Comparison of ENCODE assay signal across 11 cellular contexts in genomic region chr9:92438900-92439526, GRCh38. TPM values are rescaled to one million over a fixed set of nuclear protein-coding genes. Genes with fewer than 3 reads are reported as not detected.
DNase-seq lines count a peak whose midpoint lies in the region; FAIRE-seq and TF ChIP-seq lines count a peak whose summit lies in the region.
"Had no signal": no experiment of that assay in that cellular context is flagged by ENCODE, and none has a peak within 500 bp of the region (broad histone marks: within the 10 kb centered on the region; RNA-seq: fewer than 3 reads in every experiment).

No MANE protein-coding gene starts in this region.

- peak; percentile 66 for TF ChIP-seq CTCF in OCI-LY7 (conservative IDR thresholded peaks at IDR 0.05; ENCODE audit: low read length)
- TF ChIP-seq CTCF in retinal pigment epithelial cell (conservative IDR thresholded peaks at IDR 0.05; ENCODE audit: low read depth, low read length) = peak; percentile 28
- no peak for TF ChIP-seq CTCF in glutamatergic neuron (IDR thresholded peaks at IDR 0.05; ENCODE audit: partially characterized antibody, unreplicated experiment)

- no peaks in the 10 kb centered on the region for H3K27me3 Mint-ChIP-seq in immature natural killer cell (ENCODE audit: low read depth in 3 of 3)
- no peaks in the 10 kb centered on the region for H3K27me3 Mint-ChIP-seq in glutamatergic neuron (ENCODE audit: unreplicated experiment)
- H3K27me3 Mint-ChIP-seq: activated CD4-positive, alpha-beta T cell treated with anti-CD3 and anti-CD28 coated beads, Interleukin-2, amount 10 ng/mL, durations not matched to agents 7 days and 5 days had no signal

- H3K9me3 Mint-ChIP-seq in immature natural killer cell (no peaks in the 10 kb centered on the region), glutamatergic neuron (ENCODE audit: unreplicated experiment) (no peaks in the 10 kb centered on the region)
- H3K9me3 Mint-ChIP-seq: activated CD4-positive, alpha-beta T cell treated with anti-CD3 and anti-CD28 coated beads, Interleukin-2, amount 10 ng/mL, durations not matched to agents 7 days and 5 days had no signal

- H2AFZ ChIP-seq in OCI-LY7 (ENCODE audit: low read length) = no peak overlapping the region

- H4K20me1 ChIP-seq in OCI-LY7 (ENCODE audit: insufficient read depth, low read length) = no peaks in the 10 kb centered on the region
- H4K20me1 ChIP-seq: BLaER1 had no signal

- H3K36me3 Mint-ChIP-seq in immature natural killer cell = peaks cover 0 to 4% (median 0%) of the 10 kb centered on the region in 3 donors
- H3K36me3 Mint-ChIP-seq in glutamatergic neuron (ENCODE audit: unreplicated experiment) = no peaks in the 10 kb centered on the region

- H3K4me3 Mint-ChIP-seq in immature natural killer cell (no peak overlapping the region), glutamatergic neuron (ENCODE audit: unreplicated experiment) (no peak overlapping the region)
- H3K4me3 Mint-ChIP-seq: activated CD4-positive, alpha-beta T cell treated with anti-CD3 and anti-CD28 coated beads, Interleukin-2, amount 10 ng/mL, durations not matched to agents 7 days and 5 days had no signal

- H3K4me2 ChIP-seq in OCI-LY7 (ENCODE audit: low read length) = no peak overlapping the region
- H3K4me2 ChIP-seq: BLaER1 had no signal

- H3K9me2 ChIP-seq in OCI-LY7 (ENCODE audit: insufficient read depth, low read length) = no peaks in the 10 kb centered on the region

- TF ChIP-seq POLR2A in GM12892 (IDR thresholded peaks at IDR 0.05; ENCODE audit: low read depth, low read length) = no peak

- H3K27ac ChIP-seq in OCI-LY7 (ENCODE audit: low read depth, low read length, poor library complexity, severe bottlenecking) = no peak overlapping the region
- H3K27ac ChIP-seq: BLaER1 had no signal

- FAIRE-seq in GM12892 (lab: Jason Lieb, UNC) = no peak

- no peak overlapping the region for H3K4me3 ChIP-seq in OCI-LY7 (ENCODE audit: low read depth, low read length, poor library complexity, severe bottlenecking)
- no peak overlapping the region for H3K4me3 ChIP-seq in retinal pigment epithelial cell (ENCODE audit: low read length)
- H3K4me3 ChIP-seq: BLaER1 had no signal

- intact Hi-C loops in OCI-LY7 (cut with micrococcal nuclease; ENCODE audit: unreplicated experiment) = loop anchor here (5.0 kb wide), 1 partner anchor 297 kb away; no protein-coding TSS in a partner anchor

- H3K27ac Mint-ChIP-seq in immature natural killer cell (peak overlapping the region in 3 of 6 donors; percentile 79 to 82 (median 79)), glutamatergic neuron (ENCODE audit: unreplicated experiment) (no peak overlapping the region)
- H3K27ac Mint-ChIP-seq: activated CD4-positive, alpha-beta T cell treated with anti-CD3 and anti-CD28 coated beads, Interleukin-2, amount 10 ng/mL, durations not matched to agents 7 days and 5 days had no signal

- H3K4me1 Mint-ChIP-seq in immature natural killer cell = peaks cover 16 to 20% of the 10 kb centered on the region in 2 donors
- no peaks in the 10 kb centered on the region for H3K4me1 Mint-ChIP-seq in glutamatergic neuron (ENCODE audit: low read depth, unreplicated experiment)

- POLR2A ChIA-PET in OCI-LY7 (lab: Charles Lee) = interaction anchor here (0.5 to 1.1 kb wide), 2 partner anchors 56 to 637 kb away, joined by 3 to 5 read pairs; no protein-coding TSS in a partner anchor

- no peaks in the 10 kb centered on the region for H3K79me2 ChIP-seq in OCI-LY7 (ENCODE audit: insufficient read depth, low read depth, low read length)

- CTCF ChIA-PET in OCI-LY7 (lab: Charles Lee; ENCODE audit: unreplicated experiment) = no interaction called here

- BruUV-seq in OCI-LY7 (replicated peaks; lab: Mats Ljungman, UMichigan) = no TSS peak

- no peaks in the 10 kb centered on the region for H3K36me3 ChIP-seq in OCI-LY7 (ENCODE audit: insufficient read depth, low read length)
- H3K36me3 ChIP-seq: BLaER1 had no signal

- H3K9me3 ChIP-seq in OCI-LY7 (ENCODE audit: low read length) = no peaks in the 10 kb centered on the region
- H3K9me3 ChIP-seq: BLaER1 had no signal

- no peaks in the 10 kb centered on the region for H3K4me1 ChIP-seq in OCI-LY7 (ENCODE audit: insufficient read depth, low read length, poor library complexity, severe bottlenecking)
- H3K4me1 ChIP-seq: BLaER1 had no signal

- peak; percentile 18 for DNase-seq in NCI-H2196 (lab: John Stamatoyannopoulos, UW; ENCODE audit: unreplicated experiment)
- no peak for DNase-seq in NCI-H2196 treated with DMSO at 0.1 percent for 48 hours (lab: John Stamatoyannopoulos, UW; ENCODE audit: unreplicated experiment)
- DNase-seq in OCI-LY7 (ENCODE audit: low spot score) = peak; percentile 11
- DNase-seq in epidermal melanocyte (ENCODE audit: insufficient read length, low spot score) = peak; percentile 26
- DNase-seq in retinal pigment epithelial cell (ENCODE audit: low read depth) = no peak
- no peak for DNase-seq in immature natural killer cell
- no peak for DNase-seq in glutamatergic neuron
- DNase-seq in GM12892 (ENCODE audit: insufficient read length) = no peak
- DNase-seq: activated CD4-positive, alpha-beta T cell treated with anti-CD3 and anti-CD28 coated beads, Interleukin-2, amount 10 ng/mL, durations not matched to agents 7 days and 5 days; NCI-H526 treated with DMSO at 0.1 percent for 48 hours had no signal

RNA-seq across cellular contexts. Expression of gene OMD, which starts 14.7 kb away (rescaled TPM):
- total RNA-seq in OCI-LY7 (2014; rRNA removed; shearing (Covaris generic)) = not detected in 2 replicates
- total RNA-seq in OCI-LY7 (2022) (not detected in 2 replicates), glutamatergic neuron (ENCODE audit: unreplicated experiment) (not detected)
- under 1 TPM in 1 of 3 donors, not detected in 2; 0.09 TPM for polyA plus RNA-seq in immature natural killer cell
- 0.70 TPM for polyA plus RNA-seq in GM12892 (2012; ENCODE audit: missing spikeins)
- total RNA-seq: activated CD4-positive, alpha-beta T cell treated with anti-CD3 and anti-CD28 coated beads, Interleukin-2, amount 10 ng/mL, durations not matched to agents 7 days and 5 days had no signal

RNA-seq across cellular contexts. Expression of gene OGN, which starts 34.6 kb away (rescaled TPM):
- not detected in 2 replicates for total RNA-seq in OCI-LY7 (2014; rRNA removed; shearing (Covaris generic))
- total RNA-seq in OCI-LY7 (2022) (not detected in 2 replicates), glutamatergic neuron (ENCODE audit: unreplicated experiment) (not detected)
- under 1 TPM in 1 of 3 donors, not detected in 2; 0.13 TPM for polyA plus RNA-seq in immature natural killer cell
- 0.70 TPM for polyA plus RNA-seq in GM12892 (2012; ENCODE audit: missing spikeins)

RNA-seq across cellular contexts. Expression of gene ASPN, which starts 43.3 kb away (rescaled TPM):
- not detected in 2 replicates for total RNA-seq in OCI-LY7 (2014; rRNA removed; shearing (Covaris generic))
- total RNA-seq in OCI-LY7 (2022) (not detected in 2 replicates), glutamatergic neuron (ENCODE audit: unreplicated experiment) (not detected)
- not detected for polyA plus RNA-seq in immature natural killer cell
- 0.25 TPM for polyA plus RNA-seq in GM12892 (2012; ENCODE audit: missing spikeins)
- total RNA-seq: activated CD4-positive, alpha-beta T cell treated with anti-CD3 and anti-CD28 coated beads, Interleukin-2, amount 10 ng/mL, durations not matched to agents 7 days and 5 days had no signal

Comparison
In these comparisons a context has a peak if more than half of its experiments do, and no peak if none do; other contexts are left out.
1. DNase-seq: peak in NCI-H2196 (single experiment), OCI-LY7 (single experiment) and epidermal melanocyte (single experiment); none in NCI-H2196 treated with DMSO at 0.1 percent for 48 hours (single experiment), retinal pigment epithelial cell (single experiment), immature natural killer cell (0 of 3), glutamatergic neuron (single experiment) and GM12892 (single experiment).